ENCODE assay signal across 1 cellular context in genomic region chr3:168506589-168506988, GRCh38.
TF ChIP-seq lines count a peak whose summit lies in the region.

No MANE protein-coding gene starts in this region.

TF ChIP-seq in K562, 482 proteins besides CTCF, POLR2A, EP300 and RAD21 (continued from another document):
- TF ChIP-seq PCBP2 (IDR thresholded peaks at IDR 0.05; ENCODE audit: low read depth, low read length, poor library complexity, severe bottlenecking) (peak; percentile 47), HNRNPK (IDR thresholded peaks at IDR 0.05; ENCODE audit: low read depth, low read length, poor library complexity, severe bottlenecking) (peak; percentile 73), EP400 (IDR thresholded peaks at IDR 0.05) (no peak)
